ENCODE assay signal across 1 cellular context in the genomic region with DNA sequence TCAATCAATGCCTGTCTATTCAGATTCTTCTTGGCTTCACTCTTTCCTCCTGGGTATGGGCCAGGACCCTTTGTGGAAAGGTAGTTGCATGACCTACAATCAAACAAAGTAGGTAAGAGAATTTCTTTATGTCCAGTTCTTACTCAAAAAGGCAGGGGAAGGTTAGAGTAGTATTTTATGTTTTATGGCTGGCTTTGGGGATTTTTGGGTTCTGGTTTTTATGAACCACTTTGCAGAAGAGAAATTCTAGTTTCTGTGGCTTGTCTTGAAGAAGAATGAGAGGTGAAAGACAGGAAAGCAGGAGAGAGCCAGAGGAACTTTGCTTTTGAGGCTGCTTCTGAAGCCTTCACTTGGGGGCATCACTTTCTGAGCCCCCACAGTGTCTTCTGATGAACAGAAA.
TF ChIP-seq lines count a peak whose summit lies in the region.

No MANE protein-coding gene starts in this region.

TF ChIP-seq in GM12878, 131 proteins besides CTCF, POLR2A, EP300 and RAD21 (continued from another document):
- TF ChIP-seq ATF2 (IDR thresholded peaks at IDR 0.05; ENCODE audit: low read length) (no peak), IKZF2 (IDR thresholded peaks at IDR 0.05) (peak; percentile 40 to 68; a peak in 3 of 4 replicates), SUZ12 (IDR thresholded peaks at IDR 0.05; ENCODE audit: unreplicated experiment) (no peak), MTA3 (IDR thresholded peaks at IDR 0.05; ENCODE audit: borderline replicate concordance, low read length) (no peak), PAX8 (IDR thresholded peaks at IDR 0.05) (no peak)
- TF ChIP-seq, protein P1, sequence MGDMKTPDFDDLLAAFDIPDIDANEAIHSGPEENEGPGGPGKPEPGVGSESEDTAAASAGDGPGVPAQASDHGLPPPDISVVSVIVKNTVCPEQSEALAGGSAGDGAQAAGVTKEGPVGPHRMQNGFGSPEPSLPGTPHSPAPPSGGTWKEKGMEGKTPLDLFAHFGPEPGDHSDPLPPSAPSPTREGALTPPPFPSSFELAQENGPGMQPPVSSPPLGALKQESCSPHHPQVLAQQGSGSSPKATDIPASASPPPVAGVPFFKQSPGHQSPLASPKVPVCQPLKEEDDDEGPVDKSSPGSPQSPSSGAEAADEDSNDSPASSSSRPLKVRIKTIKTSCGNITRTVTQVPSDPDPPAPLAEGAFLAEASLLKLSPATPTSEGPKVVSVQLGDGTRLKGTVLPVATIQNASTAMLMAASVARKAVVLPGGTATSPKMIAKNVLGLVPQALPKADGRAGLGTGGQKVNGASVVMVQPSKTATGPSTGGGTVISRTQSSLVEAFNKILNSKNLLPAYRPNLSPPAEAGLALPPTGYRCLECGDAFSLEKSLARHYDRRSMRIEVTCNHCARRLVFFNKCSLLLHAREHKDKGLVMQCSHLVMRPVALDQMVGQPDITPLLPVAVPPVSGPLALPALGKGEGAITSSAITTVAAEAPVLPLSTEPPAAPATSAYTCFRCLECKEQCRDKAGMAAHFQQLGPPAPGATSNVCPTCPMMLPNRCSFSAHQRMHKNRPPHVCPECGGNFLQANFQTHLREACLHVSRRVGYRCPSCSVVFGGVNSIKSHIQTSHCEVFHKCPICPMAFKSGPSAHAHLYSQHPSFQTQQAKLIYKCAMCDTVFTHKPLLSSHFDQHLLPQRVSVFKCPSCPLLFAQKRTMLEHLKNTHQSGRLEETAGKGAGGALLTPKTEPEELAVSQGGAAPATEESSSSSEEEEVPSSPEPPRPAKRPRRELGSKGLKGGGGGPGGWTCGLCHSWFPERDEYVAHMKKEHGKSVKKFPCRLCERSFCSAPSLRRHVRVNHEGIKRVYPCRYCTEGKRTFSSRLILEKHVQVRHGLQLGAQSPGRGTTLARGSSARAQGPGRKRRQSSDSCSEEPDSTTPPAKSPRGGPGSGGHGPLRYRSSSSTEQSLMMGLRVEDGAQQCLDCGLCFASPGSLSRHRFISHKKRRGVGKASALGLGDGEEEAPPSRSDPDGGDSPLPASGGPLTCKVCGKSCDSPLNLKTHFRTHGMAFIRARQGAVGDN (IDR thresholded peaks at IDR 0.05): no peak
